Comparison of ENCODE assay signal across 18 cellular contexts in the genomic region with DNA sequence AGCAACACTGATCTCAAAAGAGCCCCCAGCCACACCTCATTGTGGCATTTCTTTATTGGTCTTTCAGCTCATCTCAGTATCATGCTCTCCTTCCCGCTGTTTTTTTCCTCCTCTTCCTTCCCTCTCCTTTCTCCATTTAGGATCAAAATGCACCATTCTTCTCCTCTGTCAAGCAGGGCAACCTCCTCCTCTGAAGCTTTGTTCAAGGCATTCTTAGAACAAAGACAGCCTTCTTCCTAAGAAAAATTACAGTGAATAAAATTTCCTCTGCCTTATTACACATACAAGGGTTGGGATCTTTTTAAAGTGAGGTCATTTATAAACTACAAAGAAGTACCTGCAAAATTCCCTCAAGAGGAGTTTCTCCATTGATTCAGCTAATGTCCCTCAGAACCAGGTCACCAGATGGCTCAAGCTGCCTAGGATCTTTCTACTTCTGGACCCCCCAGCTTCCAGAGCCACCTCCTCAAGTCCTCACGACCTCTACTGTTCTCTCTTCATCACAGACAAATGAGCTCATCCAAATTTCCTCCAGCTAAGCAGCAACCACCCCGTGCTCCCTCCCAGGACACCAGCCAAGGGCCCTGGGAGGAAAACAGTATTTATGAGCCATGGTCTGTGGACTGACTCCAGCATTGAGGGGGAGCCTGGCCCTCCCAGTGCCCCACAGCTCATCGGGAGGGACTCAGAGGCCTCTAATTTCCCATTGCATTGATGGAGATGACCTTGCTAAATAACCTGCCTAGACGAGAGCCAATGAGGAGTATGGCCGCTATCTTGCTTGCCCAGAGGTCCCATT. TPM values are rescaled to one million over a fixed set of nuclear protein-coding genes. Genes with fewer than 3 reads are reported as not detected.
DNase-seq lines count a peak whose midpoint lies in the region; ATAC-seq and TF ChIP-seq lines count a peak whose summit lies in the region.
"Had no signal": no experiment of that assay in that cellular context is flagged by ENCODE, and none has a peak within 500 bp of the region (broad histone marks: within the 10 kb centered on the region; RNA-seq: fewer than 3 reads in every experiment).

No MANE protein-coding gene starts in this region.

- TF ChIP-seq CTCF in AG04450 (IDR thresholded peaks at IDR 0.05; ENCODE audit: low read depth, low read length) (no peak), H9 (conservative IDR thresholded peaks at IDR 0.05) (no peak), choroid plexus epithelial cell (conservative IDR thresholded peaks at IDR 0.05; ENCODE audit: low read depth, low read length) (no peak), nephron (IDR thresholded peaks at IDR 0.05; ENCODE audit: unreplicated experiment in 3 of 3) (no peak)

- H3K27ac Mint-ChIP-seq in H9 (peak overlapping the region in 2 of 3 experiments; percentile 5 to 12; a peak in 1 of 7 replicates), nephron (peak overlapping the region in 2 of 3 experiments; percentile 84 to 85)

- no peak overlapping the region for H3K18ac ChIP-seq in H9 (ENCODE audit: insufficient read length, low read depth, low read length)

- H2AFZ ChIP-seq in H9 (ENCODE audit: low read length) = no peak overlapping the region
- H2AFZ ChIP-seq: parathyroid adenoma had no signal

- CTCF ChIA-PET in AG04450 (lab: Charles Lee) = interaction anchor here (0.7 to 1.5 kb wide), 3 partner anchors 33 to 124 kb away, joined by 3 to 8 read pairs (median 5); no protein-coding TSS in a partner anchor

- H3K56ac ChIP-seq in H9 (ENCODE audit: insufficient read length, low read depth, low read length) = no peak overlapping the region

- no peak overlapping the region for H3K23ac ChIP-seq in H9 (ENCODE audit: insufficient read length, low read depth, low read length)

- H3K79me1 ChIP-seq in H9 (ENCODE audit: insufficient read depth, low read depth, low read length, poor library complexity, severe bottlenecking) = peaks cover 3% of the 10 kb centered on the region

- no peak overlapping the region for H3K14ac ChIP-seq in H9 (ENCODE audit: insufficient read depth, low read length)

- no peaks in the 10 kb centered on the region for H3K79me2 ChIP-seq in H9 (ENCODE audit: insufficient read depth, low read length)
- H3K79me2 ChIP-seq: parathyroid adenoma had no signal

- WGBS in H9 (ENCODE audit: extremely low coverage, insufficient read length, low lambda C conversion rate) = no CpG with 5 or more reads among the region's 6 CpGs

- H4K8ac ChIP-seq in H9 (replicated peaks; ENCODE audit: insufficient read length, low read depth, low read length) = no peak overlapping the region

- H3K9me3 ChIP-seq in AG04450 (ENCODE audit: control insufficient read depth, insufficient read depth, low read length) = peaks cover 3% of the 10 kb centered on the region; the same call in 1 of the 2 replicates
- H3K9me3 ChIP-seq in H9 (ENCODE audit: control insufficient read depth, low read depth, low read length) = peaks cover 12% of the 10 kb centered on the region

- no peak overlapping the region for H3K4me2 ChIP-seq in H9 (ENCODE audit: insufficient read depth, insufficient read length, low read length)

- H3K9me3 Mint-ChIP-seq in H9 (peaks cover 12% of the 10 kb centered on the region in 2 experiments; a peak in 4 of 5 replicates), nephron (peaks cover 16% of the 10 kb centered on the region)

- ATAC-seq in GM18870 (IDR thresholded peaks at IDR 0.05; ENCODE audit: unreplicated experiment) (no peak), GM21423 (IDR thresholded peaks at IDR 0.05; ENCODE audit: unreplicated experiment) (no peak), GM21576 (IDR thresholded peaks at IDR 0.05; ENCODE audit: unreplicated experiment) (no peak)
- ATAC-seq: upper lobe of right lung had no signal

- H3K36me3 Mint-ChIP-seq in H9 (ENCODE audit: insufficient read depth in 1 of 3, low read depth in 3 of 3) (peaks cover 21 to 51% (median 21%) of the 10 kb centered on the region in 3 experiments), nephron (ENCODE audit: low read depth) (peaks cover 47% of the 10 kb centered on the region)

- H4K5ac ChIP-seq in H9 (ENCODE audit: insufficient read length, low read depth, low read length) = no peak overlapping the region

- no peak overlapping the region for H4K91ac ChIP-seq in H9 (ENCODE audit: insufficient read length, low read depth, low read length)

- H3K4me3 ChIP-seq in AG04450 (ENCODE audit: low read depth, low read length) (no peak overlapping the region), choroid plexus epithelial cell (ENCODE audit: low read depth, low read length) (no peak overlapping the region)
- H3K4me3 ChIP-seq: spleen, upper lobe of right lung had no signal

- no peak overlapping the region for H2BK120ac ChIP-seq in H9 (ENCODE audit: low read depth, low read length, poor library complexity, severe bottlenecking)

- no peak overlapping the region for H2AK5ac ChIP-seq in H9 (ENCODE audit: insufficient read length, low read length)

- H3K27me3 Mint-ChIP-seq in H9 (ENCODE audit: low read depth) (no peaks in the 10 kb centered on the region), nephron (ENCODE audit: low read depth) (no peaks in the 10 kb centered on the region)

- H3K9ac ChIP-seq in H9 (ENCODE audit: extremely low read depth, insufficient read length, low read length) = no peak overlapping the region
- H3K9ac ChIP-seq: parathyroid adenoma had no signal

- H3K4me3 Mint-ChIP-seq in H9 (no peak overlapping the region), nephron (no peak overlapping the region)

- H2BK20ac ChIP-seq in H9 (ENCODE audit: low read depth, low read length, poor library complexity, severe bottlenecking) = no peak overlapping the region

- no peaks in the 10 kb centered on the region for H3K27me3 ChIP-seq in AG04450 (ENCODE audit: control insufficient read depth, insufficient read depth, low read length)
- no peaks in the 10 kb centered on the region for H3K27me3 ChIP-seq in H9 (ENCODE audit: insufficient read depth, low read length)
- H3K27me3 ChIP-seq: spleen, upper lobe of right lung had no signal

- H2BK5ac ChIP-seq in H9 (ENCODE audit: insufficient read length, low read length) = no peak overlapping the region

- no peaks in the 10 kb centered on the region for H4K20me1 ChIP-seq in H9 (ENCODE audit: control insufficient read depth, insufficient read depth, insufficient read length)

- POLR2A ChIA-PET in AG04450 (lab: Yijun Ruan, JAX) = interaction anchor here (0.7 kb wide), 2 partner anchors 48 to 129 kb away, joined by 5 read pairs; no protein-coding TSS in a partner anchor

- no peak overlapping the region for H2BK12ac ChIP-seq in H9 (ENCODE audit: insufficient read length, low read depth, low read length)

- H3T11ph ChIP-seq in H9 (ENCODE audit: low read length) = no peak overlapping the region

- peak overlapping the region; percentile 35 for H3K27ac ChIP-seq in AG04450 (ENCODE audit: low read depth, low read length)
- no peak overlapping the region for H3K27ac ChIP-seq in H9 (ENCODE audit: insufficient read length, low read depth, low read length)
- H3K27ac ChIP-seq: parathyroid adenoma, spleen, upper lobe of right lung had no signal

- H2BK15ac ChIP-seq in H9 (ENCODE audit: low read depth, low read length) = no peak overlapping the region

- DNase-seq in AG04450 (ENCODE audit: low read depth, low spot score) (peak; percentile 11), H9 (no peak), choroid plexus epithelial cell (ENCODE audit: low read depth) (peak; percentile 55), HUDEP-2 (lab: John Stamatoyannopoulos, UW; ENCODE audit: unreplicated experiment in 76 of 76) (no peak)
- DNase-seq: aorta; erythroblast; kidney glomerular epithelial cell; MV-4-11; NCI-H2081; NCI-H510A treated with DMSO at 0.1 percent for 48 hours; spleen; stimulated activated naive CD4-positive, alpha-beta T cell; upper lobe of right lung had no signal

- H3K4me1 Mint-ChIP-seq in H9 (peaks cover 17% of the 10 kb centered on the region in 2 experiments), nephron (peaks cover 15% of the 10 kb centered on the region)

- no peak overlapping the region for H3K4ac ChIP-seq in H9 (ENCODE audit: low read depth, low read length)

- H3K4me1 ChIP-seq in H9 (ENCODE audit: insufficient read depth, low read length) = no peaks in the 10 kb centered on the region; the same call in 1 of the 2 replicates
- H3K4me1 ChIP-seq: parathyroid adenoma, spleen, upper lobe of right lung had no signal

- no peaks in the 10 kb centered on the region for H3K23me2 ChIP-seq in H9 (ENCODE audit: insufficient read length, low read depth, low read length, poor library complexity, severe bottlenecking)

RNA-seq across cellular contexts. Expression of a gene that starts 18.0 kb away (rescaled TPM):
- polyA plus RNA-seq in AG04450 (2011; rRNA removed) = 11.8 and 13.7 TPM in 2 replicates
- 16.3 and 24.6 TPM in 2 replicates for polyA minus RNA-seq in AG04450 (2011; rRNA and poly(A)+ RNA removed)
- 28.9 and 30.9 TPM in 2 replicates for total RNA-seq in H9 (2021)

RNA-seq across cellular contexts. Expression of a gene that starts 59.2 kb away (rescaled TPM):
- 29.6 and 37.5 TPM in 2 replicates for polyA plus RNA-seq in AG04450 (2011; rRNA removed)
- polyA minus RNA-seq in AG04450 (2011; rRNA and poly(A)+ RNA removed) = 54.0 and 57.0 TPM in 2 replicates
- total RNA-seq in H9 (2021) = 6.4 and 7.1 TPM in 2 replicates

Comparison
In these comparisons a context has a peak if more than half of its experiments do, and no peak if none do; other contexts are left out.
1. DNase-seq: peak in AG04450 (single experiment) and choroid plexus epithelial cell (single experiment); none in H9 (single experiment) and HUDEP-2 (0 of 76).